In genomic region chr3:17742837-17743659, GRCh38 we compare ENCODE assay signal across 8 cellular contexts. TPM values are rescaled to one million over a fixed set of nuclear protein-coding genes. Genes with fewer than 3 reads are reported as not detected.
DNase-seq lines count a peak whose midpoint lies in the region; ATAC-seq, FAIRE-seq and TF ChIP-seq lines count a peak whose summit lies in the region.

No MANE protein-coding gene starts in this region.

- H3K4me1 ChIP-seq in HAP-1, result peaks cover 30% of the 10 kb centered on the region
- H3K4me1 ChIP-seq in RWPE2 (ENCODE audit: insufficient read depth, poor library complexity, severe bottlenecking), result peaks cover 20% of the 10 kb centered on the region
- peaks cover 27% of the 10 kb centered on the region for H3K4me1 ChIP-seq in endothelial cell of umbilical vein (ENCODE audit: control insufficient read depth, extremely low read depth, insufficient read depth, low read length)
- H3K4me1 ChIP-seq in neural progenitor cell, result peaks cover 18% of the 10 kb centered on the region

- dilution Hi-C loops in endothelial cell of umbilical vein (cut with MboI; ENCODE audit: extremely low pct_ligation_motif_present, low sequenced_read_pairs), result no loop called here

- no peaks in the 10 kb centered on the region for H3K9me1 ChIP-seq in endothelial cell of umbilical vein (replicated peaks; ENCODE audit: control insufficient read depth, extremely low read depth, insufficient read depth, low read length)

- no peak for DNase-seq in HAP-1 (ENCODE audit: low spot score in 2 of 2)
- no peak for DNase-seq in RWPE2 (ENCODE audit: low spot score)
- peak; percentile 99 for DNase-seq in endothelial cell of umbilical vein (ENCODE audit: low read depth, low spot score)
- DNase-seq in neural progenitor cell (ENCODE audit: low spot score), result no peak
- no peak for DNase-seq in mucosa of gallbladder (ENCODE audit: low spot score)
- no peak for DNase-seq in NCI-H526 treated with DMSO at 0.1 percent for 48 hours (lab: John Stamatoyannopoulos, UW)
- no peak for DNase-seq in AG20443 (ENCODE audit: low spot score)

- peaks cover 5% of the 10 kb centered on the region for H3K36me3 Mint-ChIP-seq in neural progenitor cell

- CTCF ChIA-PET in endothelial cell of umbilical vein (lab: Charles Lee), result interaction anchor here (0.7 to 3.0 kb wide), 9 partner anchors 12 to 198 kb away, joined by 3 to 48 read pairs (median 4); no protein-coding TSS in a partner anchor

- H3K27me3 Mint-ChIP-seq in neural progenitor cell (ENCODE audit: insufficient read depth, low read depth), result peaks cover 2% of the 10 kb centered on the region

- H3K9ac ChIP-seq in endothelial cell of umbilical vein (replicated peaks; ENCODE audit: extremely low read depth, insufficient read depth, low read length) (peak overlapping the region; percentile 74), neural progenitor cell (peak overlapping the region; percentile 25)

- ATAC-seq in GM18502 (IDR thresholded peaks at IDR 0.05; ENCODE audit: poor library complexity, unreplicated experiment) (peak; percentile 2), RWPE2 (ENCODE audit: low read depth) (peak; percentile 82; the same call in 2 of the 3 replicates)

- TF ChIP-seq CTCF in RWPE2 (IDR thresholded peaks at IDR 0.05; ENCODE audit: poor library complexity, severe bottlenecking) (no peak), endothelial cell of umbilical vein (IDR thresholded peaks at IDR 0.05; ENCODE audit: extremely low read depth in 1 of 2, insufficient read depth in 1 of 2, low read depth in 1 of 2, low read length in 2 of 2) (no peak), neural progenitor cell (IDR thresholded peaks at IDR 0.05) (no peak)

- H4K20me1 ChIP-seq in endothelial cell of umbilical vein (replicated peaks; ENCODE audit: control insufficient read depth, extremely low read depth, insufficient read depth, low read length) (no peaks in the 10 kb centered on the region), neural progenitor cell (ENCODE audit: low read depth) (no peaks in the 10 kb centered on the region)

- POLR2A ChIA-PET in endothelial cell of umbilical vein (lab: Charles Lee), result interaction anchor here (0.6 to 1.2 kb wide), 3 partner anchors 15 to 280 kb away, joined by 3 to 13 read pairs (median 3); no protein-coding TSS in a partner anchor

- peak overlapping the region; percentile 57 for H3K4me3 ChIP-seq in HAP-1
- peak overlapping the region; percentile 58 for H3K4me3 ChIP-seq in RWPE2 (ENCODE audit: severe bottlenecking)
- H3K4me3 ChIP-seq in endothelial cell of umbilical vein (replicated peaks in 1 of 3; ENCODE audit: insufficient read depth in 1 of 3, low read depth in 1 of 3, low read length in 3 of 3), result peak overlapping the region; percentile 4 to 92 (median 65)
- peak overlapping the region; percentile 62 for H3K4me3 ChIP-seq in neural progenitor cell

- peaks cover 44% of the 10 kb centered on the region for H3K4me1 Mint-ChIP-seq in neural progenitor cell

- H3K9me3 ChIP-seq in HAP-1 (no peaks in the 10 kb centered on the region), RWPE2 (ENCODE audit: severe bottlenecking) (no peaks in the 10 kb centered on the region), endothelial cell of umbilical vein (replicated peaks; ENCODE audit: control insufficient read depth, insufficient read depth, low read length) (no peaks in the 10 kb centered on the region), neural progenitor cell (ENCODE audit: low read depth) (no peaks in the 10 kb centered on the region)

- H3K4me2 ChIP-seq in endothelial cell of umbilical vein (ENCODE audit: insufficient read depth, low read length), result peak overlapping the region; percentile 79
- H3K4me2 ChIP-seq in neural progenitor cell, result peak overlapping the region; percentile 80

- TSS peak; percentile 70 for BruUV-seq in endothelial cell of umbilical vein (replicated peaks; lab: Mats Ljungman, UMichigan)

- H3F3A ChIP-seq in neural progenitor cell (ENCODE audit: low read depth), result peaks cover 35% of the 10 kb centered on the region

- peaks cover 25% of the 10 kb centered on the region for H3K79me2 ChIP-seq in endothelial cell of umbilical vein (ENCODE audit: control insufficient read depth, insufficient read depth, low read length)
- peaks cover 35% of the 10 kb centered on the region for H3K79me2 ChIP-seq in neural progenitor cell (ENCODE audit: low read depth)

- intact Hi-C loops in endothelial cell of umbilical vein (cut with micrococcal nuclease), result loop anchor here (1.0 kb wide), 3 partner anchors 98 to 108 kb away; no protein-coding TSS in a partner anchor

- H3K27ac Mint-ChIP-seq in neural progenitor cell, result peak overlapping the region; percentile 96

- H3K36me3 ChIP-seq in HAP-1 (replicated peaks) (no peaks in the 10 kb centered on the region), RWPE2 (ENCODE audit: low read depth) (peaks cover 9% of the 10 kb centered on the region; the same call in 1 of the 2 replicates), endothelial cell of umbilical vein (ENCODE audit: control insufficient read depth in 2 of 2, extremely low read depth in 1 of 2, insufficient read depth in 2 of 2, low read length in 2 of 2) (no peaks in the 10 kb centered on the region), neural progenitor cell (no peaks in the 10 kb centered on the region)

- H3K9me3 Mint-ChIP-seq in neural progenitor cell, result no peaks in the 10 kb centered on the region

- H3K27me3 ChIP-seq in HAP-1 (ENCODE audit: low read depth), result no peaks in the 10 kb centered on the region
- no peaks in the 10 kb centered on the region for H3K27me3 ChIP-seq in RWPE2 (ENCODE audit: insufficient read depth, poor library complexity, severe bottlenecking)
- H3K27me3 ChIP-seq in endothelial cell of umbilical vein (ENCODE audit: control insufficient read depth in 2 of 2, insufficient read depth in 2 of 2, low read length in 2 of 2), result no peaks in the 10 kb centered on the region
- H3K27me3 ChIP-seq in neural progenitor cell, result no peaks in the 10 kb centered on the region

- in situ Hi-C loops in HAP-1 (cut with MboI; ENCODE audit: low sequenced_read_pairs), result no loop called here

- FAIRE-seq in endothelial cell of umbilical vein (lab: Jason Lieb, UNC), result peak; percentile 83

- H3K27ac ChIP-seq in RWPE2 (ENCODE audit: poor library complexity, severe bottlenecking) (peak overlapping the region; percentile 98), endothelial cell of umbilical vein (ENCODE audit: insufficient read depth, low read depth, low read length) (peak overlapping the region; percentile 81), neural progenitor cell (peak overlapping the region; percentile 98)

- H2AFZ ChIP-seq in endothelial cell of umbilical vein (ENCODE audit: low read depth, low read length), result peak overlapping the region; percentile 70
- peak overlapping the region; percentile 77 for H2AFZ ChIP-seq in neural progenitor cell (replicated peaks)

- H3K4me3 Mint-ChIP-seq in neural progenitor cell, result peak overlapping the region; percentile 95

- peak; percentile 58 for TF ChIP-seq POLR2A in endothelial cell of umbilical vein (IDR thresholded peaks at IDR 0.05; ENCODE audit: low read depth, low read length)

TF ChIP-seq in endothelial cell of umbilical vein, 7 proteins besides CTCF, POLR2A, EP300 and RAD21:
- TF ChIP-seq FOS (IDR thresholded peaks at IDR 0.05; ENCODE audit: borderline replicate concordance, insufficient read depth, low read length), result peak; percentile 11
- peak; percentile 5 for TF ChIP-seq POLR2AphosphoS5 (IDR thresholded peaks at IDR 0.05; ENCODE audit: insufficient read depth, low read depth, low read length)
- TF ChIP-seq JUN (IDR thresholded peaks at IDR 0.05; ENCODE audit: borderline replicate concordance, insufficient read depth, insufficient read length, low read depth), result no peak
- no peak for TF ChIP-seq GATA2 (IDR thresholded peaks at IDR 0.05; ENCODE audit: insufficient read depth, insufficient read length, low read depth, low read length)

RNA-seq across cellular contexts. Expression of gene TBC1D5, which starts 0.6 kb away (rescaled TPM):
- total RNA-seq in endothelial cell of umbilical vein (40.1 and 44.7 TPM in 2 replicates), neural progenitor cell (ENCODE audit: low replicate concordance) (63.6 and 108 TPM in 2 replicates), mucosa of gallbladder (60.0 TPM)
- 16.4 and 17.5 TPM in 2 replicates for polyA plus RNA-seq in endothelial cell of umbilical vein
- 17.9 and 18.9 TPM in 2 replicates for polyA plus RNA-seq in endothelial cell of umbilical vein (2011; cell fraction: cytosol; rRNA removed)
- 20.9 and 23.0 TPM in 2 replicates for polyA plus RNA-seq in endothelial cell of umbilical vein (2011; cell fraction: nucleus; rRNA removed)
- polyA plus RNA-seq in endothelial cell of umbilical vein (2012), result 20.6 and 28.3 TPM in 2 replicates
- 46.1 and 50.0 TPM in 2 replicates for polyA minus RNA-seq in endothelial cell of umbilical vein
- polyA minus RNA-seq in endothelial cell of umbilical vein (2011; cell fraction: cytosol; rRNA and poly(A)+ RNA removed), result 6.2 TPM
- 72.4 and 80.1 TPM in 2 replicates for polyA minus RNA-seq in endothelial cell of umbilical vein (2011; cell fraction: nucleus; rRNA and poly(A)+ RNA removed)
